In the genomic region with DNA sequence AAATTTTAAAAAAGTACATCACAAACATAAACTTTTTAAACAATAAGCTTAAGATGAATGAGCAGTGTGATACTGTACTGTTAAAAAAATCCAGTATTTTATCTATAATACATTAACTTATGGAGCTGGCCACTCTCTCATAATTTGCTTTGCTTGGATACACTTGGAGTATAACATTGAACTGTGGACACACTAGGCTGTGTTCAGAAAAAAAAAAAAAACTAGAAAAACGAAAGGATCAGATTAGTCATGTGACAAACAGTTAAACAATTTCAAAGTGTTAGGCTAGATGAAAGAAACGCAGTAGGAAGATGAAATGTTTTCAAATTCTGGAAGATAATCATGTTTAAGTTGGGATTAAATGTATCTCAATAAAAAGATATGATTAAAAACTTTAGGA, we compare ENCODE assay signal across 21 cellular contexts.
"Had no signal": no experiment of that assay in that cellular context is flagged by ENCODE, and none has a peak within 500 bp of the region (broad histone marks: within the 10 kb centered on the region; RNA-seq: fewer than 3 reads in every experiment).

No MANE protein-coding gene starts in this region.

- H3K4me3 ChIP-seq: breast epithelium, heart right ventricle, mucosa of descending colon, spleen, suprapubic skin, tibial artery had no signal

- H3K27me3 ChIP-seq: breast epithelium, heart right ventricle, spleen, suprapubic skin, tibial artery had no signal

- DNase-seq: activated CD4-positive, alpha-beta T cell treated with anti-CD3 and anti-CD28 coated beads, Interleukin-2, amount 50 U/mL, for 1 hour; activated CD4-positive, CD25-positive, alpha-beta regulatory T cell treated with anti-CD3 and anti-CD28 coated beads, Interleukin-2, amount 50 U/mL, for 72 hours; activated CD8-positive, alpha-beta memory T cell treated with anti-CD3 and anti-CD28 coated beads, Interleukin-2, amount 10 ng/mL, durations not matched to agents 7 days and 5 days; activated CD8-positive, alpha-beta T cell treated with anti-CD3 and anti-CD28 coated beads, Interleukin-2, amount 10 ng/mL, durations not matched to agents 7 days and 5 days; activated naive CD4-positive, alpha-beta T cell; activated T-cell treated with anti-CD3 and anti-CD28 coated beads, Interleukin-2, amount 50 U/mL, for 72 hours; central memory CD4-positive, alpha-beta T cell; endodermal cell; foreskin fibroblast; heart right ventricle; left cardiac atrium; left ventricle myocardium superior; mucosa of descending colon; right cardiac atrium; spleen; stimulated activated naive CD4-positive, alpha-beta T cell; T1000; tibial artery; WERI-Rb-1 had no signal

- H3K36me3 ChIP-seq: breast epithelium, heart right ventricle, spleen, suprapubic skin, tibial artery, WERI-Rb-1 had no signal
